ENCODE assay signal across 29 cellular contexts in genomic region chr13:113024466-113024865, GRCh38.
"Had no signal": no experiment of that assay in that cellular context is flagged by ENCODE, and none has a peak within 500 bp of the region (broad histone marks: within the 10 kb centered on the region; RNA-seq: fewer than 3 reads in every experiment).

No MANE protein-coding gene starts in this region.

- H3K4me3 Mint-ChIP-seq: stimulated activated effector memory CD8-positive, alpha-beta T cell treated with anti-CD3 and anti-CD28 coated beads, Interleukin-12 subunit alpha, Interleukin-12 subunit beta, amount 100 ng/mL, for 72 hours; stimulated activated memory B cell treated with anti-CD40 and anti-IgM and Interleukin-4, amounts not matched to agents 10 μg/mL and 1 μg/mL and 100 μg/mL, for 72 hours; stimulated activated naive B cell treated with anti-CD40 and anti-IgM and Interleukin-4, amounts not matched to agents 10 μg/mL and 1 μg/mL and 100 μg/mL, for 72 hours; stimulated activated naive CD8-positive, alpha-beta T cell treated with anti-CD3 and anti-CD28 coated beads, Interleukin-15, amount 100 ng/mL, for 72 hours; stimulated activated naive CD8-positive, alpha-beta T cell treated with anti-CD3 and anti-CD28 coated beads, Interleukin-15, Interleukin-2, amounts not matched to agents 100 ng/mL and 50 ng/mL, for 24 hours; type B pancreatic cell had no signal

- H3K4me3 ChIP-seq: stomach, suprapubic skin, testis, thoracic aorta, thyroid gland, tibial artery, tibial nerve, transverse colon, upper lobe of left lung, upper lobe of right lung, uterus, vagina had no signal

- H3K27ac ChIP-seq: stomach, testis, thoracic aorta, thyroid gland, tibial artery, tibial nerve, transverse colon, upper lobe of right lung, uterus, vagina had no signal

- DNase-seq: stimulated activated CD4-positive, alpha-beta T cell treated with anti-CD3 and anti-CD28 coated beads, Interleukin-2, amount 100 ng/mL, for 48 hours; stimulated activated CD4-positive, alpha-beta T cell treated with anti-CD3 and anti-CD28 coated beads, Interleukin-4, amount 100 ng/mL, for 1 hour; stimulated activated CD4-positive, alpha-beta T cell treated with anti-CD3 and anti-CD28 coated beads, Interleukin-4, amount 100 ng/mL, for 24 hours; stimulated activated CD4-positive, alpha-beta T cell treated with anti-CD3 and anti-CD28 coated beads, Interleukin-4, amount 100 ng/mL, for 4 hours; stimulated activated CD8-positive, alpha-beta memory T cell treated with anti-CD3 and anti-CD28 coated beads, Interleukin-4, amount 100 ng/mL, for 48 hours; stimulated activated naive B cell treated with anti-CD40 and anti-IgM and Interleukin-4, amounts not matched to agents 10 μg/mL and 1 μg/mL and 100 μg/mL, for 72 hours; stimulated activated naive CD4-positive, alpha-beta T cell; stimulated activated naive CD4-positive, alpha-beta T cell treated with Interleukin-2 at 50 U/mL for 16 hours; stimulated activated naive CD8-positive, alpha-beta T cell treated with anti-CD3 and anti-CD28 coated beads, Interleukin-15, amount 100 ng/mL, for 72 hours; stimulated activated naive CD8-positive, alpha-beta T cell treated with anti-CD3 and anti-CD28 coated beads, Interleukin-15, Interleukin-2, amounts not matched to agents 100 U/mL and 50 U/mL, for 24 hours; stomach; substantia nigra; testis; thyroid gland; tibial artery; transverse colon; trophoblast cell; upper lobe of right lung; uterus had no signal

- H3K9me3 ChIP-seq: stomach, suprapubic skin, testis, thoracic aorta, thyroid gland, tibial artery, transverse colon, upper lobe of left lung, upper lobe of right lung, uterus, vagina had no signal

- H3K36me3 Mint-ChIP-seq: stimulated activated effector memory CD8-positive, alpha-beta T cell treated with anti-CD3 and anti-CD28 coated beads, Interleukin-12 subunit alpha, Interleukin-12 subunit beta, amount 100 ng/mL, for 72 hours; stimulated activated memory B cell treated with anti-CD40 and anti-IgM and Interleukin-4, amounts not matched to agents 10 μg/mL and 1 μg/mL and 100 μg/mL, for 72 hours had no signal

- H3K27ac Mint-ChIP-seq: stimulated activated effector memory CD8-positive, alpha-beta T cell treated with anti-CD3 and anti-CD28 coated beads, Interleukin-12 subunit alpha, Interleukin-12 subunit beta, amount 100 ng/mL, for 72 hours; stimulated activated memory B cell treated with anti-CD40 and anti-IgM and Interleukin-4, amounts not matched to agents 10 μg/mL and 1 μg/mL and 100 μg/mL, for 72 hours; stimulated activated naive B cell treated with anti-CD40 and anti-IgM and Interleukin-4, amounts not matched to agents 10 μg/mL and 1 μg/mL and 100 μg/mL, for 72 hours; stimulated activated naive CD8-positive, alpha-beta T cell treated with anti-CD3 and anti-CD28 coated beads, Interleukin-15, amount 100 ng/mL, for 72 hours; stimulated activated naive CD8-positive, alpha-beta T cell treated with anti-CD3 and anti-CD28 coated beads, Interleukin-15, Interleukin-2, amounts not matched to agents 100 ng/mL and 50 ng/mL, for 24 hours; type B pancreatic cell had no signal

- FAIRE-seq: urothelium cell line had no signal

- ATAC-seq: stimulated activated effector memory CD8-positive, alpha-beta T cell treated with anti-CD3 and anti-CD28 coated beads, Interleukin-12 subunit alpha, Interleukin-12 subunit beta, amount 100 ng/mL, for 72 hours; stimulated activated memory B cell treated with anti-CD40 and anti-IgM and Interleukin-4, amounts not matched to agents 10 μg/mL and 1 μg/mL and 100 μg/mL, for 72 hours; stimulated activated naive B cell treated with anti-CD40 and anti-IgM and Interleukin-4, amounts not matched to agents 10 μg/mL and 1 μg/mL and 100 μg/mL, for 72 hours; stimulated activated naive CD8-positive, alpha-beta T cell treated with anti-CD3 and anti-CD28 coated beads, Interleukin-15, amount 100 ng/mL, for 72 hours; stimulated activated naive CD8-positive, alpha-beta T cell treated with anti-CD3 and anti-CD28 coated beads, Interleukin-15, Interleukin-2, amounts not matched to agents 100 U/mL and 50 U/mL, for 24 hours; upper lobe of right lung had no signal

- H3K27me3 Mint-ChIP-seq: stimulated activated naive B cell treated with anti-CD40 and anti-IgM and Interleukin-4, amounts not matched to agents 10 μg/mL and 1 μg/mL and 100 μg/mL, for 72 hours; stimulated activated naive CD8-positive, alpha-beta T cell treated with anti-CD3 and anti-CD28 coated beads, Interleukin-15, amount 100 ng/mL, for 72 hours; stimulated activated naive CD8-positive, alpha-beta T cell treated with anti-CD3 and anti-CD28 coated beads, Interleukin-15, Interleukin-2, amounts not matched to agents 100 ng/mL and 50 ng/mL, for 24 hours had no signal

- H3K36me3 ChIP-seq: suprapubic skin, thoracic aorta, tibial artery, tibial nerve, transverse colon, upper lobe of right lung, uterus, vagina had no signal

- H3K9me3 Mint-ChIP-seq: stimulated activated effector memory CD8-positive, alpha-beta T cell treated with anti-CD3 and anti-CD28 coated beads, Interleukin-12 subunit alpha, Interleukin-12 subunit beta, amount 100 ng/mL, for 72 hours; stimulated activated naive CD8-positive, alpha-beta T cell treated with anti-CD3 and anti-CD28 coated beads, Interleukin-15, amount 100 ng/mL, for 72 hours; stimulated activated naive CD8-positive, alpha-beta T cell treated with anti-CD3 and anti-CD28 coated beads, Interleukin-15, Interleukin-2, amounts not matched to agents 100 ng/mL and 50 ng/mL, for 24 hours; type B pancreatic cell had no signal

- H3K27me3 ChIP-seq: testis, thyroid gland, transverse colon, upper lobe of left lung, upper lobe of right lung, uterus, vagina had no signal

- H3K4me1 ChIP-seq: testis, thyroid gland, tibial artery, transverse colon, upper lobe of right lung, uterus had no signal
